ENCODE assay signal across 1 cellular context in genomic region chr3:83302091-83302490, GRCh38.
TF ChIP-seq lines count a peak whose summit lies in the region.

No MANE protein-coding gene starts in this region.

TF ChIP-seq in HepG2, 621 proteins besides CTCF, POLR2A, EP300 and RAD21 (continued from another document):
- no peak for TF ChIP-seq ARID4A (CRISPR knock-in tag; IDR thresholded peaks at IDR 0.05; ENCODE audit: borderline replicate concordance)
- no peak for TF ChIP-seq ZNF577 (CRISPR knock-in tag; IDR thresholded peaks at IDR 0.05; ENCODE audit: borderline replicate concordance, low read depth)
- TF ChIP-seq MAFK (conservative IDR thresholded peaks at IDR 0.05 in 1 of 2, IDR thresholded peaks at IDR 0.05 in 1 of 2; ENCODE audit: low read length in 2 of 2): peak; percentile 66 to 67; a peak in 3 of 4 replicates
